Comparison of ENCODE assay signal across 2 cellular contexts in the genomic region with DNA sequence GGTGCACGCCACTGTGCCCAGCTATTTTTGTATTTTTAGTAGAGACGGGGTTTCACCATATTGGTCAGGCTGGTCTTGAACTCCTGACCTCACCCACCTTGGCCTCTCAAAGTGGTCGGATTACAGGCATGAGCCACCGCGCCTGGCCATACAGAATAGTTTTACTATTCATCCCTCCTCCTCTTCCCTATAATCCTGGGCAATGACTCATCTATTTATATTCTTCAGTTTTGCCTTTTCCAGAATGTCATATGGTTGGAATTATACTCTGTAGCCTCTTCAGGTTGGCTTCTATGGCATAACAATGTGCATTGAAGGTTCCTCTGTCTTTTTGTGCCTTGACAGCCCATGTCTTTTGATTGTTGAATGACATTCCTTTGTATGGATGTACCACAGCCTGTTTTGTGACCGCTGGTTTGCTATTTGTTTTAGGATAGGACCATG.
TF ChIP-seq lines count a peak whose summit lies in the region.

No MANE protein-coding gene starts in this region.

TF ChIP-seq in A549, 52 proteins besides CTCF, POLR2A, EP300 and RAD21 (continued from another document):
- TF ChIP-seq PHF8 (IDR thresholded peaks at IDR 0.05; ENCODE audit: borderline replicate concordance, low read depth) (no peak), CBX2 (IDR thresholded peaks at IDR 0.05; ENCODE audit: borderline replicate concordance, low read depth) (no peak), ZFP36 (IDR thresholded peaks at IDR 0.05; ENCODE audit: borderline replicate concordance, partially characterized antibody) (no peak), ESRRA (IDR thresholded peaks at IDR 0.05; ENCODE audit: borderline replicate concordance, low read length) (no peak), FOSL2 (IDR thresholded peaks at IDR 0.05) (no peak; the same call in 1 of the 2 replicates), FOSL2 (CRISPR knock-in tag; IDR thresholded peaks at IDR 0.05) (peak; percentile 69), MAFK (IDR thresholded peaks at IDR 0.05; ENCODE audit: partially characterized antibody) (peak; percentile 62), NFE2L2 (conservative IDR thresholded peaks at IDR 0.05; ENCODE audit: low read length) (no peak; the same call in 1 of the 2 replicates), FOSB (CRISPR knock-in tag; IDR thresholded peaks at IDR 0.05) (no peak), HOXA7 (CRISPR knock-in tag; IDR thresholded peaks at IDR 0.05) (no peak), NPAS2 (CRISPR knock-in tag; IDR thresholded peaks at IDR 0.05; ENCODE audit: borderline replicate concordance) (no peak)
TF ChIP-seq in A549: peak in this region for 2.

TF ChIP-seq in HCT116, 20 proteins besides CTCF, POLR2A, EP300 and RAD21 (continued from another document):
- TF ChIP-seq, protein P1, sequence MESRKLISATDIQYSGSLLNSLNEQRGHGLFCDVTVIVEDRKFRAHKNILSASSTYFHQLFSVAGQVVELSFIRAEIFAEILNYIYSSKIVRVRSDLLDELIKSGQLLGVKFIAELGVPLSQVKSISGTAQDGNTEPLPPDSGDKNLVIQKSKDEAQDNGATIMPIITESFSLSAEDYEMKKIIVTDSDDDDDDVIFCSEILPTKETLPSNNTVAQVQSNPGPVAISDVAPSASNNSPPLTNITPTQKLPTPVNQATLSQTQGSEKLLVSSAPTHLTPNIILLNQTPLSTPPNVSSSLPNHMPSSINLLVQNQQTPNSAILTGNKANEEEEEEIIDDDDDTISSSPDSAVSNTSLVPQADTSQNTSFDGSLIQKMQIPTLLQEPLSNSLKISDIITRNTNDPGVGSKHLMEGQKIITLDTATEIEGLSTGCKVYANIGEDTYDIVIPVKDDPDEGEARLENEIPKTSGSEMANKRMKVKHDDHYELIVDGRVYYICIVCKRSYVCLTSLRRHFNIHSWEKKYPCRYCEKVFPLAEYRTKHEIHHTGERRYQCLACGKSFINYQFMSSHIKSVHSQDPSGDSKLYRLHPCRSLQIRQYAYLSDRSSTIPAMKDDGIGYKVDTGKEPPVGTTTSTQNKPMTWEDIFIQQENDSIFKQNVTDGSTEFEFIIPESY (IDR thresholded peaks at IDR 0.05; ENCODE audit: extremely low read depth, insufficient replicate concordance, low read length), result no peak
- TF ChIP-seq TCF7L2 (IDR thresholded peaks at IDR 0.05; ENCODE audit: borderline replicate concordance, extremely low read depth, insufficient read depth, insufficient read length) (no peak), ELF1 (IDR thresholded peaks at IDR 0.05; ENCODE audit: borderline replicate concordance, low read depth) (no peak), ZNF274 (IDR thresholded peaks at IDR 0.05; ENCODE audit: low read depth, low read length) (no peak), JUND (IDR thresholded peaks at IDR 0.05) (no peak), CBX3 (IDR thresholded peaks at IDR 0.05; ENCODE audit: low read depth) (no peak), EGR1 (IDR thresholded peaks at IDR 0.05; ENCODE audit: low read depth) (no peak), POLR2AphosphoS5 (IDR thresholded peaks at IDR 0.05; ENCODE audit: low read depth, low read length) (no peak), SIN3A (IDR thresholded peaks at IDR 0.05; ENCODE audit: low read depth) (no peak), SRF (IDR thresholded peaks at IDR 0.05; ENCODE audit: low read depth) (no peak), SP1 (IDR thresholded peaks at IDR 0.05; ENCODE audit: low read depth) (no peak), FOSL1 (IDR thresholded peaks at IDR 0.05; ENCODE audit: low read depth) (no peak; the same call in 1 of the 2 replicates)
- TF ChIP-seq, protein P2, sequence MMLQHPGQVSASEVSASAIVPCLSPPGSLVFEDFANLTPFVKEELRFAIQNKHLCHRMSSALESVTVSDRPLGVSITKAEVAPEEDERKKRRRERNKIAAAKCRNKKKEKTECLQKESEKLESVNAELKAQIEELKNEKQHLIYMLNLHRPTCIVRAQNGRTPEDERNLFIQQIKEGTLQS (IDR thresholded peaks at IDR 0.05), result no peak
